Comparison of ENCODE assay signal across 13 cellular contexts in genomic region chr2:71748227-71748626, GRCh38.
DNase-seq lines count a peak whose midpoint lies in the region; ATAC-seq and TF ChIP-seq lines count a peak whose summit lies in the region.
"Had no signal": no experiment of that assay in that cellular context is flagged by ENCODE, and none has a peak within 500 bp of the region (broad histone marks: within the 10 kb centered on the region; RNA-seq: fewer than 3 reads in every experiment).

No MANE protein-coding gene starts in this region.

- H3K4me2 ChIP-seq in osteoblast (ENCODE audit: insufficient read depth, low read length), result peak overlapping the region; percentile 9

- no peaks in the 10 kb centered on the region for H3K27me3 Mint-ChIP-seq in WTC11 (ENCODE audit: low read depth)

- H3K4me3 ChIP-seq in SJSA1 (no peak overlapping the region), fibroblast of villous mesenchyme (ENCODE audit: low read depth, low read length) (no peak overlapping the region), osteoblast (ENCODE audit: insufficient read depth, low read length) (no peak overlapping the region)

- H3K79me2 ChIP-seq in osteoblast (ENCODE audit: insufficient read depth, low read length), result no peaks in the 10 kb centered on the region

- H3K4me1 ChIP-seq in SJSA1 (replicated peaks) (peaks cover 66% of the 10 kb centered on the region), osteoblast (ENCODE audit: insufficient read depth, low read length) (peaks cover 38% of the 10 kb centered on the region)

- no peak overlapping the region for H3K27ac Mint-ChIP-seq in WTC11
- H3K27ac Mint-ChIP-seq: activated B cell treated with CpG ODN at 0.5 μM for 24 hours had no signal

- no peak for ATAC-seq in HG02870 (IDR thresholded peaks at IDR 0.05; ENCODE audit: unreplicated experiment)
- no peak for ATAC-seq in WTC11

- H3K27me3 ChIP-seq in SJSA1 (replicated peaks) (no peaks in the 10 kb centered on the region), osteoblast (ENCODE audit: insufficient read depth, low read length) (no peaks in the 10 kb centered on the region)

- H3K27ac ChIP-seq in SJSA1 (peak overlapping the region; percentile 28; the same call in 1 of the 2 replicates), osteoblast (ENCODE audit: low read depth, low read length) (peak overlapping the region; percentile 22)

- DNase-seq in EL (peak; percentile 64), SJSA1 (ENCODE audit: low read depth in 1 of 2, low spot score in 2 of 2) (peak in 1 of 2 experiments; percentile 23), fibroblast of villous mesenchyme (ENCODE audit: low read depth) (peak; percentile 58), osteoblast (ENCODE audit: insufficient read length, low spot score, missing footprints) (peak; percentile 88), T1000 (lab: John Stamatoyannopoulos, UW) (no peak), WTC11 (ENCODE audit: low spot score) (no peak)
- DNase-seq in central memory CD4-positive, alpha-beta T cell, result no peak
- DNase-seq: activated B cell treated with CpG ODN at 0.5 μM for 24 hours; activated effector memory CD4-positive, alpha-beta T cell treated with anti-CD3 and anti-CD28 coated beads, Interleukin-2, amount 50 U/mL, for 16 hours; CD4-positive, CD25-positive, alpha-beta regulatory T cell; naive B cell; NCI-H2029 treated with DMSO at 0.1 percent for 48 hours had no signal

- no peaks in the 10 kb centered on the region for H4K20me1 ChIP-seq in osteoblast (ENCODE audit: insufficient read depth, low read length)

- H2AFZ ChIP-seq in osteoblast (ENCODE audit: low read length), result peak overlapping the region; percentile 31

- H3K4me3 Mint-ChIP-seq in WTC11, result no peak overlapping the region
- H3K4me3 Mint-ChIP-seq: activated B cell treated with CpG ODN at 0.5 μM for 24 hours; CD4-positive, CD25-positive, alpha-beta regulatory T cell; naive B cell had no signal

- CTCF ChIA-PET in WTC11 (lab: Charles Lee), result no interaction called here

- peaks cover 3% of the 10 kb centered on the region; the same call in 1 of the 2 replicates for H3K36me3 Mint-ChIP-seq in WTC11
- H3K36me3 Mint-ChIP-seq: CD4-positive, CD25-positive, alpha-beta regulatory T cell had no signal

- H3K36me3 ChIP-seq in SJSA1 (no peaks in the 10 kb centered on the region), osteoblast (ENCODE audit: insufficient read depth, low read length) (no peaks in the 10 kb centered on the region)

- H3K9me3 Mint-ChIP-seq in WTC11, result peaks cover 13% of the 10 kb centered on the region

- peaks cover 17% of the 10 kb centered on the region for H3K4me1 Mint-ChIP-seq in WTC11
- H3K4me1 Mint-ChIP-seq: activated B cell treated with CpG ODN at 0.5 μM for 24 hours; CD4-positive, CD25-positive, alpha-beta regulatory T cell; naive B cell had no signal

- POLR2A ChIA-PET in WTC11 (lab: Charles Lee), result no interaction called here

- TF ChIP-seq CTCF in fibroblast of villous mesenchyme (IDR thresholded peaks at IDR 0.05; ENCODE audit: insufficient read depth, low read depth, low read length), result no peak
- no peak for TF ChIP-seq CTCF in osteoblast (IDR thresholded peaks at IDR 0.05; ENCODE audit: extremely low read depth, low read depth, low read length)
- no peak for TF ChIP-seq CTCF in WTC11 (IDR thresholded peaks at IDR 0.05)

- H3K9me3 ChIP-seq in SJSA1 (replicated peaks), result no peaks in the 10 kb centered on the region
- H3K9me3 ChIP-seq in osteoblast (ENCODE audit: low read depth, low read length), result no peaks in the 10 kb centered on the region

TF ChIP-seq in WTC11, 78 proteins besides CTCF, POLR2A, EP300 and RAD21:
- TF ChIP-seq ZBTB43 (CRISPR knock-in tag; IDR thresholded peaks at IDR 0.05), result no peak
- TF ChIP-seq EMX1 (CRISPR knock-in tag; IDR thresholded peaks at IDR 0.05), result no peak
- no peak for TF ChIP-seq ZBTB21 (CRISPR knock-in tag; IDR thresholded peaks at IDR 0.05; ENCODE audit: borderline replicate concordance)
- no peak for TF ChIP-seq ZNF396 (CRISPR knock-in tag; IDR thresholded peaks at IDR 0.05; ENCODE audit: borderline replicate concordance)
- TF ChIP-seq GABPB1 (CRISPR knock-in tag; IDR thresholded peaks at IDR 0.05), result no peak
- TF ChIP-seq, protein P1, sequence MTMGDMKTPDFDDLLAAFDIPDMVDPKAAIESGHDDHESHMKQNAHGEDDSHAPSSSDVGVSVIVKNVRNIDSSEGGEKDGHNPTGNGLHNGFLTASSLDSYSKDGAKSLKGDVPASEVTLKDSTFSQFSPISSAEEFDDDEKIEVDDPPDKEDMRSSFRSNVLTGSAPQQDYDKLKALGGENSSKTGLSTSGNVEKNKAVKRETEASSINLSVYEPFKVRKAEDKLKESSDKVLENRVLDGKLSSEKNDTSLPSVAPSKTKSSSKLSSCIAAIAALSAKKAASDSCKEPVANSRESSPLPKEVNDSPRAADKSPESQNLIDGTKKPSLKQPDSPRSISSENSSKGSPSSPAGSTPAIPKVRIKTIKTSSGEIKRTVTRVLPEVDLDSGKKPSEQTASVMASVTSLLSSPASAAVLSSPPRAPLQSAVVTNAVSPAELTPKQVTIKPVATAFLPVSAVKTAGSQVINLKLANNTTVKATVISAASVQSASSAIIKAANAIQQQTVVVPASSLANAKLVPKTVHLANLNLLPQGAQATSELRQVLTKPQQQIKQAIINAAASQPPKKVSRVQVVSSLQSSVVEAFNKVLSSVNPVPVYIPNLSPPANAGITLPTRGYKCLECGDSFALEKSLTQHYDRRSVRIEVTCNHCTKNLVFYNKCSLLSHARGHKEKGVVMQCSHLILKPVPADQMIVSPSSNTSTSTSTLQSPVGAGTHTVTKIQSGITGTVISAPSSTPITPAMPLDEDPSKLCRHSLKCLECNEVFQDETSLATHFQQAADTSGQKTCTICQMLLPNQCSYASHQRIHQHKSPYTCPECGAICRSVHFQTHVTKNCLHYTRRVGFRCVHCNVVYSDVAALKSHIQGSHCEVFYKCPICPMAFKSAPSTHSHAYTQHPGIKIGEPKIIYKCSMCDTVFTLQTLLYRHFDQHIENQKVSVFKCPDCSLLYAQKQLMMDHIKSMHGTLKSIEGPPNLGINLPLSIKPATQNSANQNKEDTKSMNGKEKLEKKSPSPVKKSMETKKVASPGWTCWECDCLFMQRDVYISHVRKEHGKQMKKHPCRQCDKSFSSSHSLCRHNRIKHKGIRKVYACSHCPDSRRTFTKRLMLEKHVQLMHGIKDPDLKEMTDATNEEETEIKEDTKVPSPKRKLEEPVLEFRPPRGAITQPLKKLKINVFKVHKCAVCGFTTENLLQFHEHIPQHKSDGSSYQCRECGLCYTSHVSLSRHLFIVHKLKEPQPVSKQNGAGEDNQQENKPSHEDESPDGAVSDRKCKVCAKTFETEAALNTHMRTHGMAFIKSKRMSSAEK (CRISPR knock-in tag; IDR thresholded peaks at IDR 0.05; ENCODE audit: borderline replicate concordance), result no peak
- no peak for TF ChIP-seq FOXP1 (CRISPR knock-in tag; IDR thresholded peaks at IDR 0.05; ENCODE audit: borderline replicate concordance)

Comparison
In these comparisons a context has a peak if more than half of its experiments do, and no peak if none do; other contexts are left out.
1. DNase-seq: peak in EL (single experiment), fibroblast of villous mesenchyme (single experiment) and osteoblast (single experiment); none in central memory CD4-positive, alpha-beta T cell (single experiment), T1000 (single experiment) and WTC11 (single experiment).